8 cellular contexts compared by ENCODE assay signal in genomic region chr7:16564909-16565426, GRCh38. TPM values are rescaled to one million over a fixed set of nuclear protein-coding genes. Genes with fewer than 3 reads are reported as not detected.
DNase-seq lines count a peak whose midpoint lies in the region; ATAC-seq, FAIRE-seq and TF ChIP-seq lines count a peak whose summit lies in the region.

No MANE protein-coding gene starts in this region.

- no peak for TF ChIP-seq EP300 in K562 (IDR thresholded peaks at IDR 0.05; ENCODE audit: low read length)

- H2AFZ ChIP-seq in K562 (ENCODE audit: low read depth, low read length) = peak overlapping the region; percentile 71

- peak; percentile 74 for FAIRE-seq in K562 (lab: Jason Lieb, UNC)

- H4K20me1 ChIP-seq in K562 (replicated peaks; ENCODE audit: control insufficient read depth, insufficient read depth, low read length) = no peaks in the 10 kb centered on the region

- TF ChIP-seq RAD21 in K562 (CRISPR knock-in tag; conservative IDR thresholded peaks at IDR 0.05 in 1 of 2, IDR thresholded peaks at IDR 0.05 in 1 of 2) = peak; percentile 94 to 98

- DNase-seq in DMS114 treated with DMSO at 0.1 percent for 48 hours (lab: John Stamatoyannopoulos, UW; ENCODE audit: unreplicated experiment) = peak; percentile 62
- no peak for DNase-seq in HL-60 (ENCODE audit: low read depth in 1 of 2, low spot score in 1 of 2)
- DNase-seq in NCI-H748 treated with DMSO at 0.1 percent for 48 hours (lab: John Stamatoyannopoulos, UW) = peak; percentile 82
- peak; percentile 47 to 71 (median 58) for DNase-seq in K562 (ENCODE audit: extremely low read depth in 1 of 4, low spot score in 3 of 4)
- DNase-seq in inferior parietal cortex (ENCODE audit: extremely low spot score) = peak; percentile 79
- DNase-seq in stromal cell of bone marrow (ENCODE audit: low read depth) = peak; percentile 13
- no peak for DNase-seq in stimulated activated CD4-positive, alpha-beta T cell treated with anti-CD3 and anti-CD28 coated beads, Interleukin-4, amount 100 ng/mL, for 1 hour

- no peaks in the 10 kb centered on the region for H3K9me3 ChIP-seq in K562 (replicated peaks; ENCODE audit: control insufficient read depth, insufficient read depth, low read depth, low read length)

- no peak overlapping the region for H3K9ac ChIP-seq in K562 (ENCODE audit: insufficient read depth in 1 of 2, low read depth in 2 of 2, low read length in 2 of 2)

- intact Hi-C loops in K562 (cut with micrococcal nuclease) = loop anchor here (1.0 to 5.0 kb wide), 6 partner anchors 73 to 487 kb away; no protein-coding TSS in a partner anchor

- TF ChIP-seq CTCF in HL-60 (IDR thresholded peaks at IDR 0.05; ENCODE audit: insufficient read depth, low read length) (peak; percentile 55), K562 (IDR thresholded peaks at IDR 0.05 in 2 of 3, conservative IDR thresholded peaks at IDR 0.05 in 1 of 3; ENCODE audit: insufficient read depth in 2 of 3, low read depth in 1 of 3, low read length in 3 of 3) (peak; percentile 62 to 86 (median 68); a peak in 5 of 6 replicates)

- WGBS in K562 (ENCODE audit: insufficient coverage, low coverage, missing lambda C conversion rate) = 20% methylated on average over 13 of the region's 13 CpGs

- H3K27me3 ChIP-seq in HL-60 (ENCODE audit: insufficient read depth, poor library complexity, severe bottlenecking) (no peaks in the 10 kb centered on the region), K562 (ENCODE audit: control insufficient read depth in 2 of 2, insufficient read depth in 2 of 2, low read length in 2 of 2) (no peaks in the 10 kb centered on the region)

- POLR2A ChIA-PET in K562 (lab: Yijun Ruan, JAX) = interaction anchor here (0.7 to 1.2 kb wide), 6 partner anchors 29 to 298 kb away, joined by 3 to 6 read pairs (median 3); partner anchors contain the start of gene CRPPA

- H3K4me3 ChIP-seq in HL-60 (replicated peaks; ENCODE audit: insufficient read depth, low read length) (no peak overlapping the region), K562 (no peak overlapping the region)

- no peaks in the 10 kb centered on the region for H3K36me3 ChIP-seq in K562 (ENCODE audit: control insufficient read depth, insufficient read depth, low read length)

- H3K79me2 ChIP-seq in K562 (ENCODE audit: control insufficient read depth, insufficient read depth, low read length) = no peaks in the 10 kb centered on the region

- no peaks in the 10 kb centered on the region for H3K9me1 ChIP-seq in K562 (ENCODE audit: control insufficient read depth, insufficient read depth, low read length)

- no TSS peak for BruUV-seq in K562 (replicated peaks; lab: Mats Ljungman, UMichigan)

- H3K4me1 ChIP-seq in K562 (replicated peaks in 1 of 2; ENCODE audit: control insufficient read depth in 2 of 2, insufficient read depth in 2 of 2, low read length in 2 of 2) = no peaks in the 10 kb centered on the region; a peak in 2 of 5 replicates

- no peak overlapping the region for H3K4me2 ChIP-seq in K562 (ENCODE audit: insufficient read depth, low read length)

- peak; percentile 82 for ATAC-seq in GM19328 (IDR thresholded peaks at IDR 0.05; ENCODE audit: unreplicated experiment)
- peak; percentile 84 for ATAC-seq in K562

- in situ Hi-C loops in K562 (cut with MboI) = loop anchor here (10.0 to 25.0 kb wide), 2 partner anchors 300 to 478 kb away; no protein-coding TSS in a partner anchor

- TF ChIP-seq POLR2A in K562 (conservative IDR thresholded peaks at IDR 0.05) = no peak

- H3K27ac ChIP-seq in HL-60 (replicated peaks) = no peak overlapping the region
- no peak overlapping the region for H3K27ac ChIP-seq in K562 (ENCODE audit: extremely low read depth, low read depth, low read length)

- CTCF ChIA-PET in K562 (lab: Yijun Ruan, JAX; ENCODE audit: low intra/inter-chr PET ratio) = interaction anchor here (0.7 to 3.3 kb wide), 4 partner anchors 132 to 486 kb away, joined by 3 to 20 read pairs (median 12); no protein-coding TSS in a partner anchor

TF ChIP-seq in K562, 482 proteins besides CTCF, POLR2A, EP300 and RAD21 (continues in another document):
- TF ChIP-seq ZNF644 (tag; IDR thresholded peaks at IDR 0.05; ENCODE audit: low read depth) (no peak), HMGXB4 (CRISPR knock-in tag; IDR thresholded peaks at IDR 0.05) (no peak), REST (CRISPR knock-in tag; IDR thresholded peaks at IDR 0.05; ENCODE audit: low read depth) (no peak), PTTG1 (tag; IDR thresholded peaks at IDR 0.05; ENCODE audit: low read depth) (no peak), HIVEP1 (CRISPR knock-in tag; IDR thresholded peaks at IDR 0.05) (no peak), JUND (IDR thresholded peaks at IDR 0.05; ENCODE audit: borderline replicate concordance, low read depth, low read length) (no peak), JUND (tag; IDR thresholded peaks at IDR 0.05; ENCODE audit: borderline replicate concordance, low read depth, low read length) (no peak), EGR1 (conservative IDR thresholded peaks at IDR 0.05) (peak; percentile 33; the same call in 1 of the 2 replicates), SMARCE1 (IDR thresholded peaks at IDR 0.05) (no peak), FOXM1 (IDR thresholded peaks at IDR 0.05; ENCODE audit: low read depth) (0 out of 2 replicates have a peak, but pooled peaks have one; percentile 17), FOXM1 (CRISPR knock-in tag; IDR thresholded peaks at IDR 0.05; ENCODE audit: low read depth) (no peak), MED1 (CRISPR knock-in tag; IDR thresholded peaks at IDR 0.05; ENCODE audit: borderline replicate concordance) (no peak), ZNF354B (CRISPR knock-in tag; IDR thresholded peaks at IDR 0.05) (no peak), HDAC2 (IDR thresholded peaks at IDR 0.05) (no peak), ZNF444 (CRISPR knock-in tag; IDR thresholded peaks at IDR 0.05) (no peak), ZZZ3 (IDR thresholded peaks at IDR 0.05) (no peak), RBM34 (IDR thresholded peaks at IDR 0.05; ENCODE audit: borderline replicate concordance, insufficient read depth, low read length) (no peak), ZSCAN29 (IDR thresholded peaks at IDR 0.05) (0 out of 2 replicates have a peak, but pooled peaks have one; percentile 23), RBFOX2 (IDR thresholded peaks at IDR 0.05; ENCODE audit: low read depth, low read length) (no peak), RNF2 (IDR thresholded peaks at IDR 0.05) (no peak), PHF20 (IDR thresholded peaks at IDR 0.05; ENCODE audit: partially characterized antibody) (no peak)

RNA-seq across cellular contexts. Expression of gene LRRC72, which starts 38.3 kb away (rescaled TPM):
- not detected in 2 replicates for total RNA-seq in K562 (2011; cell fraction: chromatin; rRNA removed; ENCODE audit: low replicate concordance)
- total RNA-seq in K562 (2011; cell fraction: nucleolus; rRNA removed) = not detected in 2 replicates
- total RNA-seq in K562 (2011; cell fraction: nucleoplasm; rRNA removed) = not detected in 2 replicates
- total RNA-seq in K562 (2014; rRNA removed) = not detected in 2 replicates
- total RNA-seq in K562 (2014; rRNA removed; fragmentation: Illumina TruSeq; extraction: Trizol) = not detected in 2 replicates
- total RNA-seq in K562 (2015; rRNA removed; fragmentation: Illumina TruSeq; extraction: Trizol) = not detected in 2 replicates
- not detected in 2 replicates for total RNA-seq in K562 (2021)
- polyA plus RNA-seq in K562 (2011; rRNA removed) = not detected in 2 replicates
- not detected in 2 replicates for polyA plus RNA-seq in K562 (2011; cell fraction: cytosol; rRNA removed)
- not detected in 2 replicates for polyA plus RNA-seq in K562 (2011; cell fraction: nucleus; rRNA removed)
- polyA plus RNA-seq in K562 (2012) = not detected in 2 replicates
- not detected in 2 replicates for polyA plus RNA-seq in K562 (2014; fragmentation: Illumina TruSeq; extraction: Trizol)
- polyA plus RNA-seq in K562 (2014; fragmentation: Nextera tagmentation; extraction: Ambion mirVana) = under 1 TPM in 1 of 2 experiments, not detected in 1; 0.10 TPM
- polyA plus RNA-seq in K562 (2014; rRNA removed) = not detected in 2 replicates
- not detected in 2 replicates for polyA minus RNA-seq in K562 (2011; rRNA and poly(A)+ RNA removed)
- not detected in 2 replicates for polyA minus RNA-seq in K562 (2011; cell fraction: cytosol; rRNA and poly(A)+ RNA removed)
- polyA minus RNA-seq in K562 (2011; cell fraction: nucleus; rRNA and poly(A)+ RNA removed) = not detected in 2 replicates

Comparison
In these comparisons a context has a peak if more than half of its experiments do, and no peak if none do; other contexts are left out.
1. DNase-seq: peak in DMS114 treated with DMSO at 0.1 percent for 48 hours (single experiment), NCI-H748 treated with DMSO at 0.1 percent for 48 hours (single experiment), K562 (4 of 4), inferior parietal cortex (single experiment) and stromal cell of bone marrow (single experiment); none in HL-60 (0 of 2) and stimulated activated CD4-positive, alpha-beta T cell treated with anti-CD3 and anti-CD28 coated beads, Interleukin-4, amount 100 ng/mL, for 1 hour (single experiment).